8 cellular contexts compared by ENCODE assay signal in genomic region chr6:108115598-108116058, GRCh38. TPM values are rescaled to one million over a fixed set of nuclear protein-coding genes. Genes with fewer than 3 reads are reported as not detected.
DNase-seq lines count a peak whose midpoint lies in the region; ATAC-seq and TF ChIP-seq lines count a peak whose summit lies in the region.

No MANE protein-coding gene starts in this region.

- intact Hi-C loops in CD4-positive, alpha-beta T cell (cut with DNase I, micrococcal nuclease) = no loop called here

- no peak overlapping the region for H3K9ac ChIP-seq in GM23248

- TF ChIP-seq CTCF in CD4-positive, alpha-beta T cell (IDR thresholded peaks at IDR 0.05) = no peak
- TF ChIP-seq CTCF in RWPE2 (IDR thresholded peaks at IDR 0.05; ENCODE audit: poor library complexity, severe bottlenecking) (peak; percentile 41), endothelial cell (IDR thresholded peaks at IDR 0.05; ENCODE audit: unreplicated experiment) (no peak), nephron progenitor cell (IDR thresholded peaks at IDR 0.05) (peak; percentile 18)

- no peaks in the 10 kb centered on the region for H3K9me2 ChIP-seq in GM23248 (ENCODE audit: insufficient read depth)

- in situ Hi-C loops in GM23248 (cut with MboI) = loop anchor here (10.0 to 25.0 kb wide), 3 partner anchors 379 to 947 kb away; no protein-coding TSS in a partner anchor

- H3K79me2 ChIP-seq in GM23248 (ENCODE audit: insufficient read depth) = no peaks in the 10 kb centered on the region

- CTCF ChIA-PET in CD4-positive, alpha-beta T cell (lab: Charles Lee) = interaction anchor here (0.8 kb wide), 1 partner anchor 377 kb away, joined by 4 read pairs; no protein-coding TSS in a partner anchor

- no peaks in the 10 kb centered on the region for H4K20me1 ChIP-seq in GM23248 (ENCODE audit: insufficient read depth)

- no peak overlapping the region for H2AFZ ChIP-seq in GM23248

- H3K4me2 ChIP-seq in GM23248 (ENCODE audit: unreplicated experiment) = peak overlapping the region; percentile 87

- no peak overlapping the region for H3K27ac Mint-ChIP-seq in CD4-positive, alpha-beta T cell
- H3K27ac Mint-ChIP-seq in endothelial cell (ENCODE audit: unreplicated experiment) (no peak overlapping the region), nephron progenitor cell (no peak overlapping the region)

- H3K27me3 Mint-ChIP-seq in CD4-positive, alpha-beta T cell = peaks cover 89% of the 10 kb centered on the region
- H3K27me3 Mint-ChIP-seq in endothelial cell (ENCODE audit: unreplicated experiment) = peaks cover 45% of the 10 kb centered on the region
- peaks cover 100% of the 10 kb centered on the region for H3K27me3 Mint-ChIP-seq in nephron progenitor cell (ENCODE audit: low read depth, poor library complexity)

- peak overlapping the region; percentile 63 for H3K4me3 Mint-ChIP-seq in CD4-positive, alpha-beta T cell
- H3K4me3 Mint-ChIP-seq in endothelial cell (ENCODE audit: unreplicated experiment) (no peak overlapping the region), nephron progenitor cell (no peak overlapping the region)

- no peaks in the 10 kb centered on the region for H3K4me1 ChIP-seq in GM23248 (ENCODE audit: insufficient read depth)
- H3K4me1 ChIP-seq in RWPE2 (ENCODE audit: insufficient read depth, poor library complexity, severe bottlenecking) = peaks cover 4% of the 10 kb centered on the region

- no peak overlapping the region for H3K27ac ChIP-seq in CD4-positive, alpha-beta T cell (ENCODE audit: low read depth, low read length)
- H3K27ac ChIP-seq in GM23248 (no peak overlapping the region), RWPE2 (ENCODE audit: poor library complexity, severe bottlenecking) (no peak overlapping the region)

- WGBS in GM23248 (ENCODE audit: low coverage in 1 of 2, low lambda C conversion rate in 2 of 2, missing lambda C conversion rate in 2 of 2), 2 experiments = 6 to 7% methylated on average over 20 of the region's 20 CpGs

- ATAC-seq in CD4-positive, alpha-beta T cell (ENCODE audit: poor library complexity) = no peak
- ATAC-seq in RWPE2 (ENCODE audit: low read depth) = no peak

- H3K4me1 Mint-ChIP-seq in CD4-positive, alpha-beta T cell (ENCODE audit: low read depth) = peaks cover 46% of the 10 kb centered on the region
- H3K4me1 Mint-ChIP-seq in endothelial cell (ENCODE audit: unreplicated experiment) (peaks cover 38% of the 10 kb centered on the region), nephron progenitor cell (peaks cover 34% of the 10 kb centered on the region)

- H3K36me3 Mint-ChIP-seq in CD4-positive, alpha-beta T cell (ENCODE audit: low read depth) = no peaks in the 10 kb centered on the region
- peaks cover 8% of the 10 kb centered on the region for H3K36me3 Mint-ChIP-seq in endothelial cell (ENCODE audit: low read depth, unreplicated experiment)
- H3K36me3 Mint-ChIP-seq in nephron progenitor cell (ENCODE audit: low read depth) = no peaks in the 10 kb centered on the region

- no peaks in the 10 kb centered on the region for H3K9me3 ChIP-seq in CD4-positive, alpha-beta T cell (ENCODE audit: control insufficient read depth, low read length)
- no peaks in the 10 kb centered on the region for H3K9me3 ChIP-seq in GM23248 (ENCODE audit: low read depth)
- no peaks in the 10 kb centered on the region for H3K9me3 ChIP-seq in RWPE2 (ENCODE audit: severe bottlenecking)

- peak overlapping the region; percentile 71 for H3K4me3 ChIP-seq in GM23248
- H3K4me3 ChIP-seq in RWPE2 (ENCODE audit: severe bottlenecking) = no peak overlapping the region

- POLR2A ChIA-PET in CD4-positive, alpha-beta T cell (lab: Charles Lee) = no interaction called here

- H3K27me3 ChIP-seq in CD4-positive, alpha-beta T cell (ENCODE audit: control insufficient read depth, insufficient read depth, low read length) = peaks cover 95% of the 10 kb centered on the region
- peaks cover 65% of the 10 kb centered on the region for H3K27me3 ChIP-seq in GM23248 (replicated peaks; ENCODE audit: insufficient read depth)
- H3K27me3 ChIP-seq in RWPE2 (ENCODE audit: insufficient read depth, poor library complexity, severe bottlenecking) = peaks cover 47% of the 10 kb centered on the region

- no peak for DNase-seq in CD4-positive, alpha-beta T cell
- DNase-seq in GM23248 (peak; percentile 66), RWPE2 (ENCODE audit: low spot score) (no peak), endothelial cell (ENCODE audit: low spot score) (peak; percentile 67), nephron progenitor cell (peak; percentile 41), dedifferentiated amniotic fluid mesenchymal stem cell (ENCODE audit: extremely low spot score) (no peak), NCI-H2107 treated with DMSO at 0.1 percent for 48 hours (lab: John Stamatoyannopoulos, UW; ENCODE audit: unreplicated experiment) (no peak)
- DNase-seq in activated effector memory CD4-positive, alpha-beta T cell treated with Interleukin-2 at 50 U/mL for 16 hours = no peak

- no peaks in the 10 kb centered on the region for H3K9me3 Mint-ChIP-seq in CD4-positive, alpha-beta T cell
- H3K9me3 Mint-ChIP-seq in endothelial cell (ENCODE audit: unreplicated experiment) (no peaks in the 10 kb centered on the region), nephron progenitor cell (no peaks in the 10 kb centered on the region)

- no peaks in the 10 kb centered on the region for H3K36me3 ChIP-seq in GM23248 (ENCODE audit: low read depth)
- no peaks in the 10 kb centered on the region for H3K36me3 ChIP-seq in RWPE2 (ENCODE audit: low read depth)

- no peaks in the 10 kb centered on the region for H3F3A ChIP-seq in GM23248 (ENCODE audit: insufficient read depth)

RNA-seq across cellular contexts. Expression of gene OSTM1, which starts 41.1 kb away (rescaled TPM):
- 10 to 100 TPM; 16.3 to 20.9 TPM for total RNA-seq in CD4-positive, alpha-beta T cell
- total RNA-seq in GM23248 (2014; rRNA removed; shearing (Covaris generic)) = 25.9 and 27.0 TPM in 2 replicates
- 29.3 and 31.3 TPM in 2 replicates for polyA plus RNA-seq in GM23248 (2016; fragmentation: Nextera tagmentation; extraction: Ambion mirVana)
- 22.7 TPM for total RNA-seq in endothelial cell (ENCODE audit: unreplicated experiment)

RNA-seq across cellular contexts. Expression of gene NR2E1, which starts 50.2 kb away (rescaled TPM):
- not detected for total RNA-seq in CD4-positive, alpha-beta T cell
- total RNA-seq in GM23248 (2014; rRNA removed; shearing (Covaris generic)) = not detected in 2 replicates
- polyA plus RNA-seq in GM23248 (2016; fragmentation: Nextera tagmentation; extraction: Ambion mirVana) = not detected in 2 replicates
- total RNA-seq in endothelial cell (ENCODE audit: unreplicated experiment) = not detected

Comparison
In these comparisons a context has a peak if more than half of its experiments do, and no peak if none do; other contexts are left out.
1. DNase-seq: peak in GM23248 (single experiment), endothelial cell (single experiment) and nephron progenitor cell (single experiment); none in CD4-positive, alpha-beta T cell (0 of 10), RWPE2 (single experiment), activated effector memory CD4-positive, alpha-beta T cell treated with Interleukin-2 at 50 U/mL for 16 hours (single experiment), dedifferentiated amniotic fluid mesenchymal stem cell (single experiment) and NCI-H2107 treated with DMSO at 0.1 percent for 48 hours (single experiment).
2. CTCF ChIP-seq: peak in RWPE2 (single experiment) and nephron progenitor cell (single experiment); none in CD4-positive, alpha-beta T cell (single experiment) and endothelial cell (single experiment).